ENCODE assay signal across 8 cellular contexts in the genomic region with DNA sequence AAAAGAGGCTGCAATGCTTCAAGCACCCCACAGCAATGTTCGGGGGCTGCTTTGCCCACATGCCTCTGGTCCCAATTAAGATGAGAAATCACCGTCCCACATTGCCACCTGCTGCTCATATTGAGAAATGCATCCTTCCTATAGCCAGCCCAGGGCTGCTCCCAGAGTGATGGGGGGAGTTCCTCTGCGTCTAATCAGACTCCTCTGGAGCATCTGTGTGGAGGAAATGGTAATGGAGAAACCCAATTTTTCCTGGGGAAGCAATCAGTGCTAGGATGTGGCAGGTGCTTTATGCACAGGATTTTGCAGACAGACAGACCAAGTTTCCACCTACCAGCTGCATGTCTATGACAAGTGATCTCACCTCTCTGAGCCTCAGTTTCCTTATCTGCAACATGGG. TPM values are rescaled to one million over a fixed set of nuclear protein-coding genes. Genes with fewer than 3 reads are reported as not detected.
DNase-seq lines count a peak whose midpoint lies in the region; ATAC-seq and TF ChIP-seq lines count a peak whose summit lies in the region.

No MANE protein-coding gene starts in this region.

- H3K4me1 Mint-ChIP-seq in activated T-cell treated with anti-CD3 and anti-CD28 coated beads, Interleukin-2, amount 50 U/mL, for 24 hours (ENCODE audit: low read depth), result peaks cover 26% of the 10 kb centered on the region

- H3K9ac ChIP-seq in DND-41 (ENCODE audit: low read depth, low read length) (no peak overlapping the region), IMR-90 (ENCODE audit: low read depth, low read length) (no peak overlapping the region)

- DNase-seq in DND-41, result peak; percentile 79
- peak; percentile 44 for DNase-seq in IMR-90
- DNase-seq in OCI-M1 (lab: John Stamatoyannopoulos, UW), result peak; percentile 77
- DNase-seq in activated T-cell treated with anti-CD3 and anti-CD28 coated beads, Interleukin-2, amount 50 U/mL, for 24 hours, result peak; percentile 68
- peak; percentile 57 for DNase-seq in fibroblast of mammary gland (ENCODE audit: low read depth)
- peak in 39 of 56 donors; percentile 1 to 81 (median 20) for DNase-seq in nucleus accumbens (lab: John Stamatoyannopoulos, UW)
- DNase-seq in tibial artery, result no peak

- no peak overlapping the region for H3K14ac ChIP-seq in IMR-90 (replicated peaks; ENCODE audit: low read depth, low read length)

- H3K23ac ChIP-seq in IMR-90 (ENCODE audit: low read depth, low read length), result no peak overlapping the region

- H3K27me3 Mint-ChIP-seq in activated T-cell treated with anti-CD3 and anti-CD28 coated beads, Interleukin-2, amount 50 U/mL, for 24 hours, result peaks cover 31% of the 10 kb centered on the region

- H3K27ac ChIP-seq in DND-41 (ENCODE audit: low read length) (no peak overlapping the region), IMR-90 (ENCODE audit: insufficient read depth, low read length) (no peak overlapping the region), tibial artery (peak overlapping the region; percentile 9 to 13)

- no peaks in the 10 kb centered on the region for H3K79me1 ChIP-seq in IMR-90 (ENCODE audit: low read depth in 1 of 2, low read length in 2 of 2)

- no peak overlapping the region for H2BK20ac ChIP-seq in IMR-90 (ENCODE audit: low read depth, low read length)

- H3K9me3 ChIP-seq in DND-41 (ENCODE audit: insufficient read depth, low read length, severe bottlenecking), result no peaks in the 10 kb centered on the region
- peaks cover 3% of the 10 kb centered on the region; the same call in 1 of the 2 replicates for H3K9me3 ChIP-seq in IMR-90 (ENCODE audit: control insufficient read depth, insufficient read depth, low read length)
- H3K9me3 ChIP-seq in tibial artery, result no peaks in the 10 kb centered on the region

- H4K91ac ChIP-seq in IMR-90 (ENCODE audit: insufficient read depth, low read depth, low read length), result no peak overlapping the region

- in situ Hi-C loops in IMR-90 (cut with MboI; ENCODE audit: low sequenced_read_pairs), result no loop called here

- H3K27ac Mint-ChIP-seq in activated T-cell treated with anti-CD3 and anti-CD28 coated beads, Interleukin-2, amount 50 U/mL, for 24 hours, result peak overlapping the region; percentile 91

- peaks cover 1% of the 10 kb centered on the region for H3K36me3 Mint-ChIP-seq in activated T-cell treated with anti-CD3 and anti-CD28 coated beads, Interleukin-2, amount 50 U/mL, for 24 hours (ENCODE audit: low read depth)

- no peak overlapping the region for H3K56ac ChIP-seq in IMR-90 (ENCODE audit: extremely low read depth, insufficient read depth, low read length)

- H4K20me1 ChIP-seq in DND-41 (ENCODE audit: insufficient read depth, low read length) (peaks cover 3% of the 10 kb centered on the region; the same call in 1 of the 2 replicates), IMR-90 (ENCODE audit: insufficient read depth, low read length) (no peaks in the 10 kb centered on the region)

- no peak overlapping the region for H4K8ac ChIP-seq in IMR-90 (ENCODE audit: low read depth in 2 of 2, low read length in 2 of 2)

- peak overlapping the region; percentile 17 for H3K4me3 Mint-ChIP-seq in activated T-cell treated with anti-CD3 and anti-CD28 coated beads, Interleukin-2, amount 50 U/mL, for 24 hours

- peak; percentile 96 for ATAC-seq in DND-41 (ENCODE audit: insufficient read depth, low read depth)
- ATAC-seq in IMR-90 (ENCODE audit: low read depth), result peak; percentile 97
- no peak for ATAC-seq in HG03520 (IDR thresholded peaks at IDR 0.05; ENCODE audit: unreplicated experiment)

- H2AK9ac ChIP-seq in IMR-90 (replicated peaks; ENCODE audit: low read depth, low read length, poor library complexity), result no peak overlapping the region

- H3K4me3 ChIP-seq in DND-41 (ENCODE audit: low read depth in 1 of 2, low read length in 2 of 2), result no peak overlapping the region
- H3K4me3 ChIP-seq in IMR-90 (ENCODE audit: insufficient read depth, low read depth, low read length), result no peak overlapping the region
- no peak overlapping the region for H3K4me3 ChIP-seq in fibroblast of mammary gland (ENCODE audit: control insufficient read depth, low read depth, low read length)
- H3K4me3 ChIP-seq in tibial artery, result no peak overlapping the region

- H3K4ac ChIP-seq in IMR-90 (ENCODE audit: low read depth, low read length), result no peak overlapping the region

- H3K18ac ChIP-seq in IMR-90 (ENCODE audit: low read depth, low read length), result no peak overlapping the region

- no peak overlapping the region for H2BK5ac ChIP-seq in IMR-90 (ENCODE audit: low read depth, low read length, poor library complexity, severe bottlenecking)

- no peaks in the 10 kb centered on the region for H3K9me1 ChIP-seq in IMR-90 (ENCODE audit: insufficient read depth, low read length)

- H3K4me2 ChIP-seq in DND-41 (ENCODE audit: insufficient read depth, low read length) (no peak overlapping the region), IMR-90 (ENCODE audit: low read depth, low read length) (no peak overlapping the region)

- no peaks in the 10 kb centered on the region for H3K27me3 ChIP-seq in DND-41 (ENCODE audit: insufficient read depth, low read length, poor library complexity)
- H3K27me3 ChIP-seq in IMR-90 (ENCODE audit: control insufficient read depth, insufficient read depth, low read length), result no peaks in the 10 kb centered on the region; the same call in 1 of the 2 replicates
- no peaks in the 10 kb centered on the region for H3K27me3 ChIP-seq in tibial artery

- POLR2A ChIA-PET in IMR-90 (lab: Charles Lee; ENCODE audit: unreplicated experiment), result no interaction called here

- H4K5ac ChIP-seq in IMR-90 (ENCODE audit: low read depth, low read length), result no peak overlapping the region

- intact Hi-C loops in IMR-90 (cut with micrococcal nuclease), result loop anchor here (1.0 to 5.0 kb wide), 2 partner anchors 52 to 200 kb away; a partner anchor contains a TSS
- intact Hi-C loops in tibial artery (cut with DNase I; ENCODE audit: low total_unique reads), result loop anchor here (2.0 to 10.0 kb wide), 3 partner anchors 52 to 350 kb away; a partner anchor contains a TSS

- 20% methylated on average over 1 of the region's 3 CpGs; no CpG with 5 or more reads in 1 of the 2 experiments for WGBS in IMR-90 (ENCODE audit: extremely low coverage in 2 of 2, insufficient read length in 1 of 2), 2 experiments

- no peak overlapping the region for H2BK120ac ChIP-seq in IMR-90 (ENCODE audit: low read depth, low read length)

- BruUV-seq in IMR-90 (replicated peaks; lab: Mats Ljungman, UMichigan), result no TSS peak

- H3K4me1 ChIP-seq in DND-41 (ENCODE audit: insufficient read depth, low read length) (no peaks in the 10 kb centered on the region), IMR-90 (ENCODE audit: control insufficient read depth, insufficient read depth, low read length) (no peaks in the 10 kb centered on the region), tibial artery (peaks cover 0 to 41% (median 7%) of the 10 kb centered on the region in 4 donors)

- no peak overlapping the region for H2AK5ac ChIP-seq in IMR-90 (ENCODE audit: low read depth, low read length)

- H2BK15ac ChIP-seq in IMR-90 (ENCODE audit: low read depth, low read length), result no peak overlapping the region

- TF ChIP-seq CTCF in DND-41 (IDR thresholded peaks at IDR 0.05; ENCODE audit: borderline replicate concordance, extremely low read depth, low read length, poor library complexity, severe bottlenecking), result peak; percentile 95
- peak; percentile 77 for TF ChIP-seq CTCF in IMR-90 (conservative IDR thresholded peaks at IDR 0.05; ENCODE audit: low read depth, low read length)
- peak; percentile 76 for TF ChIP-seq CTCF in fibroblast of mammary gland (conservative IDR thresholded peaks at IDR 0.05; ENCODE audit: control insufficient read depth, insufficient read depth, low read depth, low read length)
- TF ChIP-seq CTCF in tibial artery (IDR thresholded peaks at IDR 0.05), result peak; percentile 82 to 86

- H3K79me2 ChIP-seq in DND-41 (ENCODE audit: insufficient read depth, low read length), result no peaks in the 10 kb centered on the region

- TF ChIP-seq RAD21 in IMR-90 (IDR thresholded peaks at IDR 0.05; ENCODE audit: low read length), result peak; percentile 75

- dilution Hi-C loops in IMR-90 (cut with HindIII; ENCODE audit: low sequenced_read_pairs, unreplicated experiment), result no loop called here

- TF ChIP-seq POLR2A in IMR-90 (IDR thresholded peaks at IDR 0.05; ENCODE audit: low read depth, low read length), result no peak

- no peak overlapping the region for H2AFZ ChIP-seq in DND-41 (ENCODE audit: low read depth, low read length)
- H2AFZ ChIP-seq in IMR-90 (replicated peaks; ENCODE audit: low read length, poor library complexity), result no peak overlapping the region

- CTCF ChIA-PET in IMR-90 (lab: Yijun Ruan, JAX), result interaction anchor here (0.7 to 0.9 kb wide), 4 partner anchors 8 to 203 kb away, joined by 3 to 4 read pairs (median 3); no protein-coding TSS in a partner anchor

- H3K36me3 ChIP-seq in DND-41 (ENCODE audit: insufficient read depth, low read length) (no peaks in the 10 kb centered on the region), IMR-90 (ENCODE audit: control insufficient read depth, insufficient read depth, low read length) (peaks cover 3% of the 10 kb centered on the region), tibial artery (peaks cover 62 to 78% (median 66%) of the 10 kb centered on the region in 3 donors)

- H3K9me3 Mint-ChIP-seq in activated T-cell treated with anti-CD3 and anti-CD28 coated beads, Interleukin-2, amount 50 U/mL, for 24 hours, result no peaks in the 10 kb centered on the region

TF ChIP-seq in IMR-90, 13 proteins besides CTCF, POLR2A, EP300 and RAD21 (continues in another document):
- TF ChIP-seq MXI1 (IDR thresholded peaks at IDR 0.05; ENCODE audit: borderline replicate concordance, low read depth, low read length), result no peak
- TF ChIP-seq SMC3 (IDR thresholded peaks at IDR 0.05; ENCODE audit: low read depth, low read length), result peak; percentile 72
- TF ChIP-seq, protein P1, sequence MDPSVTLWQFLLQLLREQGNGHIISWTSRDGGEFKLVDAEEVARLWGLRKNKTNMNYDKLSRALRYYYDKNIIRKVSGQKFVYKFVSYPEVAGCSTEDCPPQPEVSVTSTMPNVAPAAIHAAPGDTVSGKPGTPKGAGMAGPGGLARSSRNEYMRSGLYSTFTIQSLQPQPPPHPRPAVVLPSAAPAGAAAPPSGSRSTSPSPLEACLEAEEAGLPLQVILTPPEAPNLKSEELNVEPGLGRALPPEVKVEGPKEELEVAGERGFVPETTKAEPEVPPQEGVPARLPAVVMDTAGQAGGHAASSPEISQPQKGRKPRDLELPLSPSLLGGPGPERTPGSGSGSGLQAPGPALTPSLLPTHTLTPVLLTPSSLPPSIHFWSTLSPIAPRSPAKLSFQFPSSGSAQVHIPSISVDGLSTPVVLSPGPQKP (IDR thresholded peaks at IDR 0.05; ENCODE audit: borderline replicate concordance, low read depth, low read length), result no peak
- TF ChIP-seq RFX5 (IDR thresholded peaks at IDR 0.05; ENCODE audit: low read depth, low read length), result no peak

RNA-seq across cellular contexts. Expression of a gene that starts 33.6 kb away (rescaled TPM):
- total RNA-seq in IMR-90 (2012; rRNA removed), result 1.1 and 1.6 TPM in 2 replicates
- polyA plus RNA-seq in IMR-90 (2012; rRNA removed), result 2.4 and 2.6 TPM in 2 replicates
- 1.3 and 4.5 TPM in 2 replicates for polyA plus RNA-seq in IMR-90 (2012; cell fraction: cytosol; rRNA removed)
- polyA plus RNA-seq in IMR-90 (2012; cell fraction: nucleus; rRNA removed; ENCODE audit: low replicate concordance), result 1.7 and 2.0 TPM in 2 replicates

RNA-seq across cellular contexts. Expression of a gene that starts 51.8 kb away (rescaled TPM):
- not detected in 2 replicates for total RNA-seq in IMR-90 (2012; rRNA removed)
- polyA plus RNA-seq in IMR-90 (2012; rRNA removed), result 0.05 TPM in 1 of 2 replicates, not detected in the other
- polyA plus RNA-seq in IMR-90 (2012; cell fraction: cytosol; rRNA removed), result 0.02 TPM in 1 of 2 replicates, not detected in the other
- 0.01 TPM in 2 replicates for polyA plus RNA-seq in IMR-90 (2012; cell fraction: nucleus; rRNA removed; ENCODE audit: low replicate concordance)

Comparison
In these comparisons a context has a peak if more than half of its experiments do, and no peak if none do; other contexts are left out.
1. DNase-seq: peak in DND-41 (single experiment), IMR-90 (single experiment), OCI-M1 (single experiment), activated T-cell treated with anti-CD3 and anti-CD28 coated beads, Interleukin-2, amount 50 U/mL, for 24 hours (single experiment), fibroblast of mammary gland (single experiment) and nucleus accumbens (39 of 56); none in tibial artery (0 of 2).
2. H3K27ac ChIP-seq: peak in tibial artery (2 of 2); none in DND-41 (single experiment) and IMR-90 (single experiment).
3. Peak in every context shown above with its lines, with median percentiles within 50 percentile points of each other: CTCF ChIP-seq.